ENCODE assay signal across 2 cellular contexts in genomic region chr5:157006262-157006661, GRCh38.
A peak's percentile ranks its signal among the peaks of the same experiment; 100 is the strongest.
TF ChIP-seq lines count a peak whose summit lies in the region.

No MANE protein-coding gene starts in this region.

TF ChIP-seq in HepG2, 621 proteins besides CTCF, POLR2A, EP300 and RAD21:
- TF ChIP-seq ZNF292 (CRISPR knock-in tag; IDR thresholded peaks at IDR 0.05; ENCODE audit: borderline replicate concordance, low read depth) = 0 out of 2 replicates have a peak, but pooled peaks have one; percentile 60
- TF ChIP-seq NCOA1 (CRISPR knock-in tag; IDR thresholded peaks at IDR 0.05) = no peak
- 0 out of 2 replicates have a peak, but pooled peaks have one; percentile 2 for TF ChIP-seq PAXIP1 (CRISPR knock-in tag; conservative IDR thresholded peaks at IDR 0.05)
- TF ChIP-seq GLMP (CRISPR knock-in tag; IDR thresholded peaks at IDR 0.05; ENCODE audit: borderline replicate concordance) = no peak
- TF ChIP-seq MXD3 (CRISPR knock-in tag; IDR thresholded peaks at IDR 0.05) = no peak

TF ChIP-seq in H1, 55 proteins besides CTCF, POLR2A, EP300 and RAD21:
- TF ChIP-seq YY1 (IDR thresholded peaks at IDR 0.05; ENCODE audit: low read depth, low read length) (no peak), USF2 (IDR thresholded peaks at IDR 0.05; ENCODE audit: low read length) (no peak)
